In genomic region chr9:128067898-128068655, GRCh38 we compare ENCODE assay signal across 1 cellular context.
A peak's percentile ranks its signal among the peaks of the same experiment; 100 is the strongest.
TF ChIP-seq lines count a peak whose summit lies in the region.

SLC25A25 (plus strand) TSS chr9:128068232; CDS start chr9:128068320, 88 bp downstream.

TF ChIP-seq in HepG2, 621 proteins besides CTCF, POLR2A, EP300 and RAD21 (continued from another document and continues in another):
- TF ChIP-seq MNT (IDR thresholded peaks at IDR 0.05) (peak; percentile 46; the same call in 1 of the 2 replicates), TFDP1 (CRISPR knock-in tag; IDR thresholded peaks at IDR 0.05; ENCODE audit: borderline replicate concordance) (peak; percentile 52; the same call in 1 of the 2 replicates), NFYB (CRISPR knock-in tag; IDR thresholded peaks at IDR 0.05) (peak; percentile 75), NFE2L2 (IDR thresholded peaks at IDR 0.05; ENCODE audit: low read length) (no peak), HDAC1 (CRISPR knock-in tag; IDR thresholded peaks at IDR 0.05) (0 out of 2 replicates have a peak, but pooled peaks have one; percentile 6), ARHGAP35 (CRISPR knock-in tag; IDR thresholded peaks at IDR 0.05; ENCODE audit: borderline replicate concordance) (no peak; the same call in 1 of the 2 replicates), ZNF646 (CRISPR knock-in tag; IDR thresholded peaks at IDR 0.05) (no peak), RARA (CRISPR knock-in tag; IDR thresholded peaks at IDR 0.05) (no peak), NRL (CRISPR knock-in tag; IDR thresholded peaks at IDR 0.05; ENCODE audit: borderline replicate concordance) (0 out of 2 replicates have a peak, but pooled peaks have one; percentile 38), ELF4 (CRISPR knock-in tag; IDR thresholded peaks at IDR 0.05; ENCODE audit: borderline replicate concordance) (no peak), DBP (CRISPR knock-in tag; IDR thresholded peaks at IDR 0.05; ENCODE audit: not compliant biosample characterization) (no peak), ZNF564 (CRISPR knock-in tag; IDR thresholded peaks at IDR 0.05) (peak; percentile 94), MLXIP (CRISPR knock-in tag; IDR thresholded peaks at IDR 0.05; ENCODE audit: borderline replicate concordance) (no peak), MBD4 (IDR thresholded peaks at IDR 0.05; ENCODE audit: borderline replicate concordance, low read length) (no peak), SKI (IDR thresholded peaks at IDR 0.05; ENCODE audit: partially characterized antibody) (peak; percentile 23), RARG (CRISPR knock-in tag; IDR thresholded peaks at IDR 0.05; ENCODE audit: low read depth) (no peak), ONECUT2 (CRISPR knock-in tag; IDR thresholded peaks at IDR 0.05) (peak; percentile 85), IRF1 (CRISPR knock-in tag; IDR thresholded peaks at IDR 0.05; ENCODE audit: low read depth) (0 out of 2 replicates have a peak, but pooled peaks have one; percentile 49), ZNF230 (CRISPR knock-in tag; IDR thresholded peaks at IDR 0.05) (no peak), USF2 (IDR thresholded peaks at IDR 0.05; ENCODE audit: low read depth, low read length) (no peak), USF2 (CRISPR knock-in tag; IDR thresholded peaks at IDR 0.05; ENCODE audit: borderline replicate concordance) (0 out of 2 replicates have a peak, but pooled peaks have one; percentile 28), SIN3A (IDR thresholded peaks at IDR 0.05; ENCODE audit: borderline replicate concordance, low read depth, low read length) (0 out of 2 replicates have a peak, but pooled peaks have one; percentile 38), LCORL (IDR thresholded peaks at IDR 0.05) (no peak), LCORL (CRISPR knock-in tag; IDR thresholded peaks at IDR 0.05) (no peak), PAXIP1 (CRISPR knock-in tag; conservative IDR thresholded peaks at IDR 0.05) (0 out of 2 replicates have a peak, but pooled peaks have one; percentile 16), CCDC6 (CRISPR knock-in tag; IDR thresholded peaks at IDR 0.05) (peak; percentile 78; the same call in 1 of the 2 replicates), REPIN1 (CRISPR knock-in tag; IDR thresholded peaks at IDR 0.05; ENCODE audit: borderline replicate concordance, low read depth) (no peak), TARDBP (CRISPR knock-in tag; IDR thresholded peaks at IDR 0.05) (0 out of 2 replicates have a peak, but pooled peaks have one; percentile 5), ZMAT3 (CRISPR knock-in tag; conservative IDR thresholded peaks at IDR 0.05) (no peak; the same call in 1 of the 2 replicates), FOXO4 (CRISPR knock-in tag; conservative IDR thresholded peaks at IDR 0.05) (no peak), CBX5 (CRISPR knock-in tag; IDR thresholded peaks at IDR 0.05; ENCODE audit: borderline replicate concordance) (no peak; the same call in 1 of the 2 replicates), MED1 (CRISPR knock-in tag; IDR thresholded peaks at IDR 0.05) (0 out of 2 replicates have a peak, but pooled peaks have one; percentile 9), ZNF598 (CRISPR knock-in tag; IDR thresholded peaks at IDR 0.05; ENCODE audit: borderline replicate concordance) (no peak)
